In genomic region chr10:29428486-29428885, GRCh38 we compare ENCODE assay signal across 17 cellular contexts.
"Had no signal": no experiment of that assay in that cellular context is flagged by ENCODE, and none has a peak within 500 bp of the region (broad histone marks: within the 10 kb centered on the region; RNA-seq: fewer than 3 reads in every experiment).

No MANE protein-coding gene starts in this region.

- H3K27me3 ChIP-seq: esophagus squamous epithelium, sigmoid colon, spleen, tibial nerve, upper lobe of left lung had no signal

- H3K4me3 ChIP-seq: esophagus squamous epithelium, lung, prostate gland, sigmoid colon, skin epidermis, spleen, thoracic aorta, tibial nerve, upper lobe of left lung had no signal

- H3K27ac ChIP-seq: esophagus squamous epithelium, prostate gland, sigmoid colon, skin epidermis, spleen, thoracic aorta, upper lobe of left lung had no signal

- H3K4me1 ChIP-seq: esophagus squamous epithelium, prostate gland, upper lobe of left lung had no signal

- H3K36me3 ChIP-seq: prostate gland had no signal

- H3K9me3 ChIP-seq: esophagus squamous epithelium, prostate gland, sigmoid colon, spleen, thoracic aorta, tibial nerve, upper lobe of left lung had no signal

- DNase-seq: cortex of kidney; effector memory CD8-positive, alpha-beta T cell; erythroblast; esophagus squamous epithelium; naive B cell; right cardiac atrium; sigmoid colon; spleen; stimulated activated CD4-positive, alpha-beta T cell treated with anti-CD3 and anti-CD28 coated beads, Interleukin-4, amount 100 ng/mL, for 4 hours; stimulated activated naive CD8-positive, alpha-beta T cell treated with anti-CD3 and anti-CD28 coated beads, Interleukin-15, Interleukin-2, amounts not matched to agents 100 U/mL and 50 U/mL, for 24 hours; substantia nigra; upper lobe of left lung had no signal
